8 cellular contexts compared by ENCODE assay signal in the genomic region with DNA sequence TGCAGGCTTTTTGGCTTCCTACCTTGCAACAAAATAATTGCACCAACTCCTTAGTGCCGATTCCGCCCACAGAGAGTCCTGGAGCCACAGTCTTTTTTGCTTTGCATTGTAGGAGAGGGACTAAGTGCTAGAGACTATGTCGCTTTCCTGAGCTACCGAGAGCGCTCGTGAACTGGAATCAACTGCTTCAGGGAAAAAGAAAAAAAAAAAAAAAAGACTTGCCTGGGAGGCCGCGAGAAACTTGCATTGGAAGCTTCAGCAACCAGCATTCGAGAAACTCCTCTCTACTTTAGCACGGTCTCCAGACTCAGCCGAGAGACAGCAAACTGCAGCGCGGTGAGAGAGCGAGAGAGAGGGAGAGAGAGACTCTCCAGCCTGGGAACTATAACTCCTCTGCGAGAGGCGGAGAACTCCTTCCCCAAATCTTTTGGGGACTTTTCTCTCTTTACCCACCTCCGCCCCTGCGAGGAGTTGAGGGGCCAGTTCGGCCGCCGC. TPM values are rescaled to one million over a fixed set of nuclear protein-coding genes. Genes with fewer than 3 reads are reported as not detected.
DNase-seq lines count a peak whose midpoint lies in the region; ATAC-seq and TF ChIP-seq lines count a peak whose summit lies in the region.

No MANE protein-coding gene starts in this region.

- no peaks in the 10 kb centered on the region for H3K9me3 Mint-ChIP-seq in natural killer cell

- no peak overlapping the region for H3K4me3 Mint-ChIP-seq in natural killer cell

- H3K27me3 Mint-ChIP-seq in natural killer cell (ENCODE audit: low read depth in 2 of 2), result peaks cover 2 to 8% of the 10 kb centered on the region in 2 donors

- TF ChIP-seq CTCF in BE2C (IDR thresholded peaks at IDR 0.05; ENCODE audit: low read depth, low read length), result no peak
- no peak for TF ChIP-seq CTCF in natural killer cell (IDR thresholded peaks at IDR 0.05)

- ATAC-seq in GM19025 (IDR thresholded peaks at IDR 0.05; ENCODE audit: low read depth, unreplicated experiment), result peak; percentile 16
- peak; percentile 13 for ATAC-seq in HG03175 (IDR thresholded peaks at IDR 0.05; ENCODE audit: unreplicated experiment)
- ATAC-seq in esophagus mucosa, result peak; percentile 21
- peak in 2 of 3 donors; percentile 20 to 47 for ATAC-seq in natural killer cell
- ATAC-seq in HG03378 (IDR thresholded peaks at IDR 0.05; ENCODE audit: unreplicated experiment), result no peak

- intact Hi-C loops in natural killer cell (cut with micrococcal nuclease), result loop anchor here (5.0 to 10.0 kb wide), 3 partner anchors 331 to 1299 kb away; a partner anchor contains a TSS

- H3K4me3 ChIP-seq in BE2C (ENCODE audit: low read depth, low read length), result peak overlapping the region; percentile 89

- H3K9me3 ChIP-seq in BE2C, result no peaks in the 10 kb centered on the region

- DNase-seq in BE2C, result peak; percentile 33
- DNase-seq in SW 1271 (lab: John Stamatoyannopoulos, UW), result peak; percentile 38 to 79
- no peak for DNase-seq in natural killer cell
- no peak for DNase-seq in DMS79 treated with DMSO at 0.1 percent for 48 hours (lab: John Stamatoyannopoulos, UW)

- H3K27me3 ChIP-seq in BE2C, result no peaks in the 10 kb centered on the region

- no peaks in the 10 kb centered on the region for H3K36me3 Mint-ChIP-seq in natural killer cell

- H3K36me3 ChIP-seq in BE2C, result peaks cover 39% of the 10 kb centered on the region

- no peaks in the 10 kb centered on the region for H3K4me1 ChIP-seq in BE2C

- no peak overlapping the region for H3K27ac Mint-ChIP-seq in natural killer cell

- peaks cover 24 to 28% of the 10 kb centered on the region in 2 donors for H3K4me1 Mint-ChIP-seq in natural killer cell

RNA-seq across cellular contexts. Expression of a gene that starts 0.4 kb away (rescaled TPM):
- 37.2 TPM for polyA plus RNA-seq in BE2C (2012; ENCODE audit: insufficient read depth, insufficient read length, low read depth)
- 10.5 TPM for total RNA-seq in esophagus mucosa
- total RNA-seq in natural killer cell, result 1 to 10 TPM; 4.4 to 7.6 (median 6.4) TPM

Comparison
In these comparisons a context has a peak if more than half of its experiments do, and no peak if none do; other contexts are left out.
1. DNase-seq: peak in BE2C (single experiment) and SW 1271 (2 of 2); none in natural killer cell (single experiment) and DMS79 treated with DMSO at 0.1 percent for 48 hours (single experiment).